Comparison of ENCODE assay signal across 27 cellular contexts in the genomic region with DNA sequence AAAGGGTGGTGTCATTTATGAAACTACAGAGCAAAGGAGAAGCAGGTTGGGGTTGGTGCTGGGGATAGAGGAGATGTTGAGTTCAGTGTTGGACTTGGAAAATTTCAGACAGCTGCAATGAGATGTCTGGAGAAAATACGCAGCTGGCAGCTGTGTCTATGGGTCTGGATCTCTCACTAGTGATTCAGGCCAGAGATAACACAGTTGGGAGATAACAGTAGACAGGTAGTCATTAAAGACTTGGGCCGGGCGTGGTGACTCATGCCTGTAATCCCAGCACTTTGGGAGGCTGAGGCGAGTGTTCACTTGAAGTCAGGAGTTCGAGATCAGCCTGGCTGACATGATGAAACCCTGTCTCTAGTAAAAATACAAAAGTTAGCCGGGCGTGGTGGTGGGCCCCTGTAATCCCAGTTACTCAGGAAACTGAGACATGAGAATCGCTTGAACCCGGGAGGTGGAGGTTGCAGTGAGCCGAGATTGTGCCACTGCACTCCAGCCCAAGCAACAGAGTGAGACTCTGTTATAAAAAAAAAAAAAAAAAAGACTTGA. TPM values are rescaled to one million over a fixed set of nuclear protein-coding genes. Genes with fewer than 3 reads are reported as not detected.
DNase-seq lines count a peak whose midpoint lies in the region; ATAC-seq and TF ChIP-seq lines count a peak whose summit lies in the region.
"Had no signal": no experiment of that assay in that cellular context is flagged by ENCODE, and none has a peak within 500 bp of the region (broad histone marks: within the 10 kb centered on the region; RNA-seq: fewer than 3 reads in every experiment).

No MANE protein-coding gene starts in this region.

- intact Hi-C loops in cardiac septum (cut with DNase I) (no loop called here), heart left ventricle (cut with DNase I) (loop anchor here in 2 of 10 donors (2.0 to 5.0 kb wide), 2 partner anchors 147 to 200 kb away; a partner anchor contains a TSS), psoas muscle (cut with DNase I) (no loop called here)

- TF ChIP-seq CTCF in heart left ventricle (IDR thresholded peaks at IDR 0.05) (no peak), fibroblast of villous mesenchyme (IDR thresholded peaks at IDR 0.05; ENCODE audit: insufficient read depth, low read depth, low read length) (no peak), psoas muscle (IDR thresholded peaks at IDR 0.05) (no peak)

- H3K27ac Mint-ChIP-seq in stimulated activated naive B cell treated with anti-CD40 and anti-IgM and Interleukin-4, amounts not matched to agents 10 μg/mL and 1 μg/mL and 100 μg/mL, for 72 hours, result peak overlapping the region; percentile 39
- H3K27ac Mint-ChIP-seq: activated naive CD4-positive, alpha-beta T cell treated with anti-CD3 and anti-CD28 coated beads for 36 hours; activated T-cell treated with anti-CD3 and anti-CD28 coated beads, Interleukin-2, amount 50 U/mL, for 72 hours; memory B cell; T-helper 2 cell treated with Interferon-gamma antibody and Interleukin-4, amounts not matched to agents 5 μg/mL and 100 μg/mL, for 36 hours had no signal

- H3K4me3 Mint-ChIP-seq in stimulated activated naive B cell treated with anti-CD40 and anti-IgM and Interleukin-4, amounts not matched to agents 10 μg/mL and 1 μg/mL and 100 μg/mL, for 72 hours, result no peak overlapping the region
- H3K4me3 Mint-ChIP-seq: activated naive CD4-positive, alpha-beta T cell treated with anti-CD3 and anti-CD28 coated beads for 36 hours; activated T-cell treated with anti-CD3 and anti-CD28 coated beads, Interleukin-2, amount 50 U/mL, for 72 hours; effector memory CD8-positive, alpha-beta T cell; memory B cell; T-helper 2 cell treated with Interferon-gamma antibody and Interleukin-4, amounts not matched to agents 5 μg/mL and 100 μg/mL, for 36 hours had no signal

- 89 to 95% (median 92%) methylated on average over 10 of the region's 10 CpGs for WGBS in heart left ventricle, 4 donors
- WGBS in psoas muscle, 3 donors, result 85 to 91% (median 88%) methylated on average over 10 of the region's 10 CpGs

- H3K4me1 ChIP-seq in heart left ventricle (peaks cover 0 to 22% (median 8%) of the 10 kb centered on the region in 12 donors), psoas muscle (peaks cover 7% of the 10 kb centered on the region)
- H3K4me1 ChIP-seq: HAP-1 had no signal

- no peak overlapping the region for H3K4me3 ChIP-seq in heart left ventricle
- H3K4me3 ChIP-seq in fibroblast of villous mesenchyme (ENCODE audit: low read depth, low read length), result no peak overlapping the region
- no peak overlapping the region for H3K4me3 ChIP-seq in psoas muscle
- H3K4me3 ChIP-seq: coronary artery, HAP-1, prostate gland, tibial nerve had no signal

- no peak for TF ChIP-seq POLR2A in heart left ventricle (IDR thresholded peaks at IDR 0.05)

- peaks cover 0 to 10% of the 10 kb centered on the region in 2 donors for H3K36me3 Mint-ChIP-seq in stimulated activated naive B cell treated with anti-CD40 and anti-IgM and Interleukin-4, amounts not matched to agents 10 μg/mL and 1 μg/mL and 100 μg/mL, for 72 hours

- H3K27ac ChIP-seq in heart left ventricle, result no peak overlapping the region
- no peak overlapping the region for H3K27ac ChIP-seq in psoas muscle
- H3K27ac ChIP-seq: coronary artery, neutrophil, prostate gland, tibial nerve had no signal

- ATAC-seq in heart left ventricle (no peak), GM21515 (IDR thresholded peaks at IDR 0.05; ENCODE audit: unreplicated experiment) (no peak), psoas muscle (no peak)
- ATAC-seq in stimulated activated naive B cell treated with anti-CD40 and anti-IgM and Interleukin-4, amounts not matched to agents 10 μg/mL and 1 μg/mL and 100 μg/mL, for 72 hours (replicated peaks), result no peak
- ATAC-seq: activated T-cell treated with anti-CD3 and anti-CD28 coated beads, Interleukin-2, amount 50 U/mL, for 72 hours; effector memory CD8-positive, alpha-beta T cell; esophagus mucosa; left colon had no signal

- H3K9me3 Mint-ChIP-seq in stimulated activated naive B cell treated with anti-CD40 and anti-IgM and Interleukin-4, amounts not matched to agents 10 μg/mL and 1 μg/mL and 100 μg/mL, for 72 hours, result no peaks in the 10 kb centered on the region
- H3K9me3 Mint-ChIP-seq: activated naive CD4-positive, alpha-beta T cell treated with anti-CD3 and anti-CD28 coated beads for 36 hours; activated T-cell treated with anti-CD3 and anti-CD28 coated beads, Interleukin-2, amount 50 U/mL, for 72 hours; effector memory CD8-positive, alpha-beta T cell; memory B cell; T-helper 2 cell treated with Interferon-gamma antibody and Interleukin-4, amounts not matched to agents 5 μg/mL and 100 μg/mL, for 36 hours had no signal

- H3K36me3 ChIP-seq in heart left ventricle (peaks cover 0 to 14% (median 3%) of the 10 kb centered on the region in 9 donors), psoas muscle (ENCODE audit: insufficient read depth in 1 of 2, low read depth in 1 of 2) (peaks cover 0 to 6% of the 10 kb centered on the region in 2 donors)
- H3K36me3 ChIP-seq: HAP-1, neutrophil, prostate gland had no signal

- peaks cover 7 to 10% of the 10 kb centered on the region in 2 donors for H3K4me1 Mint-ChIP-seq in stimulated activated naive B cell treated with anti-CD40 and anti-IgM and Interleukin-4, amounts not matched to agents 10 μg/mL and 1 μg/mL and 100 μg/mL, for 72 hours

- peaks cover 15 to 62% (median 36%) of the 10 kb centered on the region in 9 donors for H3K27me3 ChIP-seq in heart left ventricle
- H3K27me3 ChIP-seq in psoas muscle (ENCODE audit: insufficient read depth in 3 of 3, low read length in 2 of 3), result peaks cover 0 to 59% (median 22%) of the 10 kb centered on the region in 3 donors

- no peaks in the 10 kb centered on the region for H3K9me3 ChIP-seq in heart left ventricle
- no peaks in the 10 kb centered on the region for H3K9me3 ChIP-seq in psoas muscle
- H3K9me3 ChIP-seq: HAP-1, neutrophil, prostate gland, tibial nerve had no signal

- H3K27me3 Mint-ChIP-seq in stimulated activated naive B cell treated with anti-CD40 and anti-IgM and Interleukin-4, amounts not matched to agents 10 μg/mL and 1 μg/mL and 100 μg/mL, for 72 hours, result peaks cover 11 to 13% of the 10 kb centered on the region in 2 donors
- H3K27me3 Mint-ChIP-seq: effector memory CD8-positive, alpha-beta T cell had no signal

- peak; percentile 38 for DNase-seq in cardiac septum (ENCODE audit: low spot score)
- no peak for DNase-seq in heart left ventricle
- DNase-seq in M059J (ENCODE audit: low read depth), result peak; percentile 23
- DNase-seq in fibroblast of villous mesenchyme (ENCODE audit: low read depth), result peak; percentile 54
- no peak for DNase-seq in stimulated activated naive B cell treated with anti-CD40 and anti-IgM and Interleukin-4, amounts not matched to agents 10 μg/mL and 1 μg/mL and 100 μg/mL, for 72 hours
- no peak for DNase-seq in psoas muscle
- no peak for DNase-seq in stimulated activated CD4-positive, alpha-beta T cell treated with anti-CD3 and anti-CD28 coated beads, Interleukin-12 subunit alpha, Interleukin-12 subunit beta, amount 100 ng/mL, for 4 hours
- DNase-seq: activated CD4-positive, alpha-beta T cell treated with anti-CD3 and anti-CD28 coated beads for 4 hours; activated naive CD4-positive, alpha-beta T cell treated with anti-CD3 and anti-CD28 coated beads for 36 hours; activated T-cell treated with anti-CD3 and anti-CD28 coated beads, Interleukin-2, amount 50 U/mL, for 72 hours; amniotic stem cell; DMS53; effector memory CD8-positive, alpha-beta T cell; foreskin melanocyte; GF-D8; KBM-7; left colon; NCI-H1436 had no signal

RNA-seq across cellular contexts. Expression of a gene that starts 2.5 kb away (rescaled TPM):
- 0.48 TPM for total RNA-seq in cardiac septum
- total RNA-seq in heart left ventricle, result under 1 TPM in 6 of 9 donors, not detected in 3; 0.12 to 0.57 (median 0.41) TPM
- under 1 TPM; 0.15 to 0.17 TPM for polyA plus RNA-seq in heart left ventricle
- not detected in 2 replicates for total RNA-seq in M059J (2014; rRNA removed; shearing (Covaris generic))
- total RNA-seq in fibroblast of villous mesenchyme, result under 0.01 and 0.32 TPM in 2 replicates
- not detected for total RNA-seq in psoas muscle
- polyA plus RNA-seq in psoas muscle, result under 1 TPM; 0.04 to 0.12 (median 0.06) TPM

RNA-seq across cellular contexts. Expression of a gene that starts 13.1 kb away (rescaled TPM):
- 56.0 TPM for total RNA-seq in cardiac septum
- total RNA-seq in heart left ventricle, result 10 to 100 TPM; 20.7 to 44.4 (median 35.3) TPM
- 10 to 100 TPM; 14.6 to 27.0 TPM for polyA plus RNA-seq in heart left ventricle
- total RNA-seq in M059J (2014; rRNA removed; shearing (Covaris generic)), result 13.5 and 27.0 TPM in 2 replicates
- total RNA-seq in fibroblast of villous mesenchyme, result 21.6 and 27.4 TPM in 2 replicates
- total RNA-seq in psoas muscle, result 10 to 100 TPM; 12.5 to 21.2 (median 13.7) TPM
- polyA plus RNA-seq in psoas muscle, result 10 to 100 TPM in 2 of 3 donors, 1 to 10 TPM in 1; 6.8 to 23.1 (median 13.9) TPM

RNA-seq across cellular contexts. Expression of a gene that starts 13.5 kb away (rescaled TPM):
- 84.0 TPM for total RNA-seq in cardiac septum
- 100 to 1,000 TPM in 2 of 9 donors, 10 to 100 TPM in 7; 58.3 to 108 (median 78.3) TPM for total RNA-seq in heart left ventricle
- 10 to 100 TPM; 21.0 to 41.1 TPM for polyA plus RNA-seq in heart left ventricle
- 33.7 and 38.9 TPM in 2 replicates for total RNA-seq in M059J (2014; rRNA removed; shearing (Covaris generic))
- 45.1 and 63.0 TPM in 2 replicates for total RNA-seq in fibroblast of villous mesenchyme
- total RNA-seq in psoas muscle, result 10 to 100 TPM; 32.0 to 46.9 (median 40.7) TPM
- 10 to 100 TPM; 18.0 to 41.7 (median 24.2) TPM for polyA plus RNA-seq in psoas muscle

Comparison
In these comparisons a context has a peak if more than half of its experiments do, and no peak if none do; other contexts are left out.
1. DNase-seq: peak in cardiac septum (single experiment), M059J (single experiment) and fibroblast of villous mesenchyme (single experiment); none in heart left ventricle (0 of 5), stimulated activated naive B cell treated with anti-CD40 and anti-IgM and Interleukin-4, amounts not matched to agents 10 μg/mL and 1 μg/mL and 100 μg/mL, for 72 hours (single experiment), psoas muscle (0 of 2) and stimulated activated CD4-positive, alpha-beta T cell treated with anti-CD3 and anti-CD28 coated beads, Interleukin-12 subunit alpha, Interleukin-12 subunit beta, amount 100 ng/mL, for 4 hours (single experiment).